ENCODE assay signal across 18 cellular contexts in the genomic region with DNA sequence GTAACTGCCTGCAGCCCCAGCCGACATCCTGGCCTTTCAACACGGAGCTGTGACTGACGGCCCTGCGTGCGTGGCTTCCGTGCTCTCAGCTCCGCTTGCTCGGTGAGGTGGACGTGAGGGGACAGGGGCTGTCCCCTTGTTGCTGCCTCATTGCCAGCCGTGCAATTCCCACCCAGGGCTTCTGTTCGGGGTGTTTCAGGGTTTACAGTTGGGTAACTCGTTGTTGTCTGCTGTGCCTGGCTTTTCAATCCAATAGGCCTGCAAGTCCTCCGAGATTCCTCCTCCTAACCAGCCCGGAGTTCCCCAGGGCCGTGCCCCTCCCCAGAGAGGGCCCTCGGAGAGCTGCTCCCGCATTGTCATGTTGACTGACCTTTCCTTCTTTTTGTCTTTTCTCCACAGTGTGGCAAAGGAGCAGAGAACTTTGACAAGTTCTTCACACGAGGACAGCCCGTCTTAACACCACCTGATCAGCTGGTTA. TPM values are rescaled to one million over a fixed set of nuclear protein-coding genes. Genes with fewer than 3 reads are reported as not detected.
A peak's percentile ranks its signal among the peaks of the same experiment; 100 is the strongest.
DNase-seq lines count a peak whose midpoint lies in the region; ATAC-seq and TF ChIP-seq lines count a peak whose summit lies in the region.
"Had no signal": no experiment of that assay in that cellular context is flagged by ENCODE, and none has a peak within 500 bp of the region (broad histone marks: within the 10 kb centered on the region; RNA-seq: fewer than 3 reads in every experiment).

No MANE protein-coding gene starts in this region.

- H3K4me1 ChIP-seq in sigmoid colon: peaks cover 0 to 5% (median 0%) of the 10 kb centered on the region in 4 donors

- no peak overlapping the region for H3K27ac ChIP-seq in sigmoid colon
- H3K27ac ChIP-seq: RWPE1 had no signal

- TF ChIP-seq POLR2A in sigmoid colon (IDR thresholded peaks at IDR 0.05): no peak

- H3K27me3 ChIP-seq in H7 (ENCODE audit: control insufficient read depth, insufficient read depth, low read length): no peaks in the 10 kb centered on the region
- H3K27me3 ChIP-seq in sigmoid colon: no peaks in the 10 kb centered on the region

- ATAC-seq in WTC11 (peak; percentile 86), HG02885 (IDR thresholded peaks at IDR 0.05; ENCODE audit: poor library complexity, unreplicated experiment) (no peak)
- ATAC-seq: K562, PC-3, SK-N-SH treated with all-trans-retinoic acid at 6 μM for 48 hours had no signal

- CTCF ChIA-PET in WTC11 (lab: Charles Lee): interaction anchor here (0.6 to 2.4 kb wide), 16 partner anchors 10 to 602 kb away, joined by 3 to 11 read pairs (median 4); partner anchors contain the start of gene CACNG5

- no peak for TF ChIP-seq CTCF in WTC11 (IDR thresholded peaks at IDR 0.05)
- TF ChIP-seq CTCF in sigmoid colon (IDR thresholded peaks at IDR 0.05): no peak

- H3K36me3 Mint-ChIP-seq in WTC11: peaks cover 3% of the 10 kb centered on the region; the same call in 1 of the 2 replicates

- H3K9me3 Mint-ChIP-seq in WTC11: no peaks in the 10 kb centered on the region

- H3K9me3 ChIP-seq in sigmoid colon: no peaks in the 10 kb centered on the region

- H3K4me1 Mint-ChIP-seq in WTC11: peaks cover 37% of the 10 kb centered on the region

- H3K36me3 ChIP-seq in H7 (replicated peaks; ENCODE audit: control insufficient read depth, insufficient read depth, low read length): no peaks in the 10 kb centered on the region
- peaks cover 0 to 59% (median 14%) of the 10 kb centered on the region in 4 donors for H3K36me3 ChIP-seq in sigmoid colon

- no peak overlapping the region for H3K4me3 Mint-ChIP-seq in WTC11

- intact Hi-C loops in sigmoid colon (cut with DNase I): no loop called here

- 87 to 93% methylated on average over 19 of the region's 19 CpGs for WGBS in sigmoid colon, 2 donors

- DNase-seq in H7: peak; percentile 85
- peak; percentile 51 for DNase-seq in WTC11 (ENCODE audit: low spot score)
- DNase-seq in iPS-NIHi11 (ENCODE audit: low spot score): peak; percentile 65
- peak; percentile 44 for DNase-seq in sigmoid colon
- DNase-seq in NCI-H1048 (lab: John Stamatoyannopoulos, UW): no peak
- no peak for DNase-seq in NCI-H69 (lab: John Stamatoyannopoulos, UW)
- DNase-seq: C1 segment of cervical spinal cord, GOT3, NCI-H1105 treated with DMSO at 0.1 percent for 48 hours, NCI-H1694 treated with DMSO at 0.1 percent for 48 hours, NCI-H774, PC-3, SIG-M5 had no signal

- H3K4me3 ChIP-seq in H7 (ENCODE audit: insufficient read depth, low read depth, low read length) (no peak overlapping the region), sigmoid colon (no peak overlapping the region)
- H3K4me3 ChIP-seq: K562 had no signal

- POLR2A ChIA-PET in WTC11 (lab: Charles Lee): interaction anchor here (0.9 to 1.3 kb wide), 2 partner anchors 26 to 38 kb away, joined by 3 to 4 read pairs; no protein-coding TSS in a partner anchor

- H3K27me3 Mint-ChIP-seq in WTC11 (ENCODE audit: low read depth): no peaks in the 10 kb centered on the region; the same call in 1 of the 2 replicates

- TF ChIP-seq EP300 in sigmoid colon (IDR thresholded peaks at IDR 0.05): no peak

- peak overlapping the region; percentile 74; the same call in 1 of the 2 replicates for H3K27ac Mint-ChIP-seq in WTC11

TF ChIP-seq in WTC11, 78 proteins besides CTCF, POLR2A, EP300 and RAD21:
- TF ChIP-seq, protein P1, sequence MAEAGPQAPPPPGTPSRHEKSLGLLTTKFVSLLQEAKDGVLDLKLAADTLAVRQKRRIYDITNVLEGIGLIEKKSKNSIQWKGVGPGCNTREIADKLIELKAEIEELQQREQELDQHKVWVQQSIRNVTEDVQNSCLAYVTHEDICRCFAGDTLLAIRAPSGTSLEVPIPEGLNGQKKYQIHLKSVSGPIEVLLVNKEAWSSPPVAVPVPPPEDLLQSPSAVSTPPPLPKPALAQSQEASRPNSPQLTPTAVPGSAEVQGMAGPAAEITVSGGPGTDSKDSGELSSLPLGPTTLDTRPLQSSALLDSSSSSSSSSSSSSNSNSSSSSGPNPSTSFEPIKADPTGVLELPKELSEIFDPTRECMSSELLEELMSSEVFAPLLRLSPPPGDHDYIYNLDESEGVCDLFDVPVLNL (CRISPR knock-in tag; IDR thresholded peaks at IDR 0.05; ENCODE audit: borderline replicate concordance, low read depth): no peak
- peak; percentile 16; the same call in 1 of the 2 replicates for TF ChIP-seq USF1 (CRISPR knock-in tag; IDR thresholded peaks at IDR 0.05)
- no peak for TF ChIP-seq SOX15 (CRISPR knock-in tag; IDR thresholded peaks at IDR 0.05)
- TF ChIP-seq, protein P2, sequence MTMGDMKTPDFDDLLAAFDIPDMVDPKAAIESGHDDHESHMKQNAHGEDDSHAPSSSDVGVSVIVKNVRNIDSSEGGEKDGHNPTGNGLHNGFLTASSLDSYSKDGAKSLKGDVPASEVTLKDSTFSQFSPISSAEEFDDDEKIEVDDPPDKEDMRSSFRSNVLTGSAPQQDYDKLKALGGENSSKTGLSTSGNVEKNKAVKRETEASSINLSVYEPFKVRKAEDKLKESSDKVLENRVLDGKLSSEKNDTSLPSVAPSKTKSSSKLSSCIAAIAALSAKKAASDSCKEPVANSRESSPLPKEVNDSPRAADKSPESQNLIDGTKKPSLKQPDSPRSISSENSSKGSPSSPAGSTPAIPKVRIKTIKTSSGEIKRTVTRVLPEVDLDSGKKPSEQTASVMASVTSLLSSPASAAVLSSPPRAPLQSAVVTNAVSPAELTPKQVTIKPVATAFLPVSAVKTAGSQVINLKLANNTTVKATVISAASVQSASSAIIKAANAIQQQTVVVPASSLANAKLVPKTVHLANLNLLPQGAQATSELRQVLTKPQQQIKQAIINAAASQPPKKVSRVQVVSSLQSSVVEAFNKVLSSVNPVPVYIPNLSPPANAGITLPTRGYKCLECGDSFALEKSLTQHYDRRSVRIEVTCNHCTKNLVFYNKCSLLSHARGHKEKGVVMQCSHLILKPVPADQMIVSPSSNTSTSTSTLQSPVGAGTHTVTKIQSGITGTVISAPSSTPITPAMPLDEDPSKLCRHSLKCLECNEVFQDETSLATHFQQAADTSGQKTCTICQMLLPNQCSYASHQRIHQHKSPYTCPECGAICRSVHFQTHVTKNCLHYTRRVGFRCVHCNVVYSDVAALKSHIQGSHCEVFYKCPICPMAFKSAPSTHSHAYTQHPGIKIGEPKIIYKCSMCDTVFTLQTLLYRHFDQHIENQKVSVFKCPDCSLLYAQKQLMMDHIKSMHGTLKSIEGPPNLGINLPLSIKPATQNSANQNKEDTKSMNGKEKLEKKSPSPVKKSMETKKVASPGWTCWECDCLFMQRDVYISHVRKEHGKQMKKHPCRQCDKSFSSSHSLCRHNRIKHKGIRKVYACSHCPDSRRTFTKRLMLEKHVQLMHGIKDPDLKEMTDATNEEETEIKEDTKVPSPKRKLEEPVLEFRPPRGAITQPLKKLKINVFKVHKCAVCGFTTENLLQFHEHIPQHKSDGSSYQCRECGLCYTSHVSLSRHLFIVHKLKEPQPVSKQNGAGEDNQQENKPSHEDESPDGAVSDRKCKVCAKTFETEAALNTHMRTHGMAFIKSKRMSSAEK (CRISPR knock-in tag; IDR thresholded peaks at IDR 0.05; ENCODE audit: borderline replicate concordance): no peak
- no peak for TF ChIP-seq NR2C2 (CRISPR knock-in tag; IDR thresholded peaks at IDR 0.05)
- TF ChIP-seq ETV6 (CRISPR knock-in tag; IDR thresholded peaks at IDR 0.05): no peak
- TF ChIP-seq MAX (CRISPR knock-in tag; IDR thresholded peaks at IDR 0.05): peak; percentile 39

RNA-seq across cellular contexts. Expression of gene CACNG5, which starts 31.4 kb away (rescaled TPM):
- 1.4 and 2.0 TPM in 2 replicates for total RNA-seq in H7 (2014; rRNA removed; shearing (Covaris generic))
- 1.9 to 3.1 TPM (median 2.8 TPM) in 3 replicates for total RNA-seq in WTC11 (2021)
- total RNA-seq in sigmoid colon: 1 to 10 TPM in 1 of 4 donors, not detected in 3; 1.1 TPM
- not detected for polyA plus RNA-seq in sigmoid colon
- total RNA-seq: K562, NCI-H460, PC-3 had no signal
- polyA plus RNA-seq: K562 had no signal

Comparison
In these comparisons a context has a peak if more than half of its experiments do, and no peak if none do; other contexts are left out.
1. DNase-seq: peak in H7 (single experiment), WTC11 (single experiment), iPS-NIHi11 (single experiment) and sigmoid colon (single experiment); none in NCI-H1048 (single experiment) and NCI-H69 (single experiment).